1 cellular context compared by ENCODE assay signal in genomic region chr14:24335461-24336146, GRCh38.
TF ChIP-seq lines count a peak whose summit lies in the region.

No MANE protein-coding gene starts in this region.

TF ChIP-seq in IMR-90, 13 proteins besides CTCF, POLR2A, EP300 and RAD21:
- TF ChIP-seq NFE2L2 (IDR thresholded peaks at IDR 0.05; ENCODE audit: low read depth, low read length), result no peak
- TF ChIP-seq MAFK (IDR thresholded peaks at IDR 0.05; ENCODE audit: low read depth, low read length), result no peak
- TF ChIP-seq USF2 (IDR thresholded peaks at IDR 0.05; ENCODE audit: low read depth, low read length), result no peak
- TF ChIP-seq CHD1 (IDR thresholded peaks at IDR 0.05; ENCODE audit: low read depth, low read length), result no peak
TF ChIP-seq in IMR-90: peak in this region for 0.
